10 cellular contexts compared by ENCODE assay signal in genomic region chr3:48299746-48300361, GRCh38. TPM values are rescaled to one million over a fixed set of nuclear protein-coding genes. Genes with fewer than 3 reads are reported as not detected.
DNase-seq lines count a peak whose midpoint lies in the region; ATAC-seq and TF ChIP-seq lines count a peak whose summit lies in the region.
"Had no signal": no experiment of that assay in that cellular context is flagged by ENCODE, and none has a peak within 500 bp of the region (broad histone marks: within the 10 kb centered on the region; RNA-seq: fewer than 3 reads in every experiment).

No MANE protein-coding gene starts in this region.

- CTCF ChIA-PET in activated naive CD4-positive, alpha-beta T cell treated with anti-CD3 and anti-CD28 coated beads, Interleukin-2, amount 10 ng/mL, durations not matched to agents 7 days and 5 days (lab: Charles Lee) = interaction anchor here (0.6 to 1.7 kb wide), 5 partner anchors 26 to 1116 kb away, joined by 3 to 16 read pairs (median 3); no protein-coding TSS in a partner anchor
- CTCF ChIA-PET in WTC11 (lab: Charles Lee) = interaction anchor here (0.7 to 1.6 kb wide), 8 partner anchors 21 to 136 kb away, joined by 3 to 18 read pairs (median 4); no protein-coding TSS in a partner anchor

- no peaks in the 10 kb centered on the region for H3K4me1 ChIP-seq in iPS-18a (ENCODE audit: control insufficient read depth, low read depth, low read length)
- H3K4me1 ChIP-seq in thoracic aorta (ENCODE audit: control insufficient read depth in 1 of 2, low read depth in 2 of 2) = peaks cover 7 to 19% of the 10 kb centered on the region in 2 donors

- H3K27ac Mint-ChIP-seq in activated naive CD4-positive, alpha-beta T cell treated with anti-CD3 and anti-CD28 coated beads, Interleukin-2, amount 10 ng/mL, durations not matched to agents 7 days and 5 days = peak overlapping the region; percentile 96
- no peak overlapping the region for H3K27ac Mint-ChIP-seq in WTC11

- POLR2A ChIA-PET in WTC11 (lab: Charles Lee) = no interaction called here

- peak overlapping the region; percentile 85 for H3K4me3 Mint-ChIP-seq in activated naive CD4-positive, alpha-beta T cell treated with anti-CD3 and anti-CD28 coated beads, Interleukin-2, amount 10 ng/mL, durations not matched to agents 7 days and 5 days
- H3K4me3 Mint-ChIP-seq in WTC11 = peak overlapping the region; percentile 85

- no peaks in the 10 kb centered on the region for H3K9me3 Mint-ChIP-seq in activated naive CD4-positive, alpha-beta T cell treated with anti-CD3 and anti-CD28 coated beads, Interleukin-2, amount 10 ng/mL, durations not matched to agents 7 days and 5 days
- no peaks in the 10 kb centered on the region for H3K9me3 Mint-ChIP-seq in WTC11

- H3K9me3 ChIP-seq in iPS-18a (ENCODE audit: control insufficient read depth, low read depth, low read length) (no peaks in the 10 kb centered on the region), thoracic aorta (no peaks in the 10 kb centered on the region)
- H3K9me3 ChIP-seq: gastroesophageal sphincter had no signal

- H3K27ac ChIP-seq in iPS-18a (ENCODE audit: low read length) (no peak overlapping the region), thoracic aorta (no peak overlapping the region)

- DNase-seq in activated naive CD4-positive, alpha-beta T cell treated with anti-CD3 and anti-CD28 coated beads, Interleukin-2, amount 10 ng/mL, durations not matched to agents 7 days and 5 days = no peak
- DNase-seq in activated naive CD4-positive, alpha-beta T cell treated with anti-CD3 and anti-CD28 coated beads, Interleukin-2, amount 50 U/mL, for 16 hours = no peak
- DNase-seq in WTC11 (ENCODE audit: low spot score) (no peak), thoracic aorta (ENCODE audit: low spot score) (no peak), SHP77 treated with DMSO at 0.1 percent for 48 hours (lab: John Stamatoyannopoulos, UW) (no peak), NCI-H187 treated with DMSO at 0.1 percent for 48 hours (lab: John Stamatoyannopoulos, UW) (no peak), NCI-H146 treated with DMSO at 0.1 percent for 48 hours (lab: John Stamatoyannopoulos, UW; ENCODE audit: unreplicated experiment) (no peak)
- DNase-seq: NCI-H187 had no signal

- peaks cover 34% of the 10 kb centered on the region for H3K4me1 Mint-ChIP-seq in activated naive CD4-positive, alpha-beta T cell treated with anti-CD3 and anti-CD28 coated beads, Interleukin-2, amount 10 ng/mL, durations not matched to agents 7 days and 5 days
- peaks cover 19% of the 10 kb centered on the region for H3K4me1 Mint-ChIP-seq in WTC11

- H3K36me3 ChIP-seq in iPS-18a (ENCODE audit: control insufficient read depth, low read depth, low read length) = peaks cover 24% of the 10 kb centered on the region
- peaks cover 28% of the 10 kb centered on the region for H3K36me3 ChIP-seq in thoracic aorta

- H3K36me3 Mint-ChIP-seq in activated naive CD4-positive, alpha-beta T cell treated with anti-CD3 and anti-CD28 coated beads, Interleukin-2, amount 10 ng/mL, durations not matched to agents 7 days and 5 days = peaks cover 37% of the 10 kb centered on the region
- H3K36me3 Mint-ChIP-seq in WTC11 = peaks cover 22% of the 10 kb centered on the region

- ATAC-seq in WTC11 (no peak), thoracic aorta (ENCODE audit: insufficient number of reproducible peaks, low FRiP score, low read depth) (no peak)
- ATAC-seq: gastroesophageal sphincter had no signal

- TF ChIP-seq CTCF in WTC11 (IDR thresholded peaks at IDR 0.05) (no peak), thoracic aorta (IDR thresholded peaks at IDR 0.05) (no peak)

- H3K27me3 Mint-ChIP-seq in activated naive CD4-positive, alpha-beta T cell treated with anti-CD3 and anti-CD28 coated beads, Interleukin-2, amount 10 ng/mL, durations not matched to agents 7 days and 5 days = peaks cover 4% of the 10 kb centered on the region
- peaks cover 9% of the 10 kb centered on the region for H3K27me3 Mint-ChIP-seq in WTC11 (ENCODE audit: low read depth)

- H3K27me3 ChIP-seq in iPS-18a (ENCODE audit: control insufficient read depth, insufficient read depth, low read length) = no peaks in the 10 kb centered on the region
- H3K27me3 ChIP-seq in thoracic aorta (replicated peaks; ENCODE audit: insufficient read depth) = no peaks in the 10 kb centered on the region
- H3K27me3 ChIP-seq: gastroesophageal sphincter had no signal

- peak overlapping the region; percentile 95 for H3K4me3 ChIP-seq in iPS-18a (ENCODE audit: low read length)
- peak overlapping the region; percentile 79 for H3K4me3 ChIP-seq in thoracic aorta

- H3K9ac ChIP-seq in iPS-18a (ENCODE audit: low read length) = no peak overlapping the region

TF ChIP-seq in WTC11, 78 proteins besides CTCF, POLR2A, EP300 and RAD21 (continues in another document):
- TF ChIP-seq HMGXB4 (CRISPR knock-in tag; IDR thresholded peaks at IDR 0.05) = no peak
- no peak for TF ChIP-seq PREB (CRISPR knock-in tag; IDR thresholded peaks at IDR 0.05; ENCODE audit: borderline replicate concordance)
- no peak for TF ChIP-seq CBFB (CRISPR knock-in tag; IDR thresholded peaks at IDR 0.05; ENCODE audit: low read depth)
- TF ChIP-seq TEAD1 (CRISPR knock-in tag; IDR thresholded peaks at IDR 0.05) = no peak
- no peak for TF ChIP-seq NFE2L1 (CRISPR knock-in tag; IDR thresholded peaks at IDR 0.05)
- TF ChIP-seq FOXP4 (CRISPR knock-in tag; IDR thresholded peaks at IDR 0.05) = no peak
- no peak for TF ChIP-seq ARID4B (CRISPR knock-in tag; IDR thresholded peaks at IDR 0.05; ENCODE audit: borderline replicate concordance)

RNA-seq across cellular contexts. Expression of gene NME6, which starts 1.3 kb away (rescaled TPM):
- total RNA-seq in WTC11 (2021) = 9.9 to 13.4 TPM (median 11.0 TPM) in 3 replicates
- 10 to 100 TPM; 13.7 to 34.2 TPM for total RNA-seq in thoracic aorta

RNA-seq across cellular contexts. Expression of gene SPINK8, which starts 33.6 kb away (rescaled TPM):
- total RNA-seq in WTC11 (2021) = not detected in 3 replicates
- total RNA-seq in thoracic aorta = not detected
- total RNA-seq: gastroesophageal sphincter had no signal

RNA-seq across cellular contexts. Expression of gene ZNF589, which starts 59.0 kb away (rescaled TPM):
- total RNA-seq in WTC11 (2021) (96.1 to 104 TPM (median 102 TPM) in 3 replicates), thoracic aorta (1 to 10 TPM; 8.9 to 9.1 TPM)
